ENCODE assay signal across 9 cellular contexts in the genomic region with DNA sequence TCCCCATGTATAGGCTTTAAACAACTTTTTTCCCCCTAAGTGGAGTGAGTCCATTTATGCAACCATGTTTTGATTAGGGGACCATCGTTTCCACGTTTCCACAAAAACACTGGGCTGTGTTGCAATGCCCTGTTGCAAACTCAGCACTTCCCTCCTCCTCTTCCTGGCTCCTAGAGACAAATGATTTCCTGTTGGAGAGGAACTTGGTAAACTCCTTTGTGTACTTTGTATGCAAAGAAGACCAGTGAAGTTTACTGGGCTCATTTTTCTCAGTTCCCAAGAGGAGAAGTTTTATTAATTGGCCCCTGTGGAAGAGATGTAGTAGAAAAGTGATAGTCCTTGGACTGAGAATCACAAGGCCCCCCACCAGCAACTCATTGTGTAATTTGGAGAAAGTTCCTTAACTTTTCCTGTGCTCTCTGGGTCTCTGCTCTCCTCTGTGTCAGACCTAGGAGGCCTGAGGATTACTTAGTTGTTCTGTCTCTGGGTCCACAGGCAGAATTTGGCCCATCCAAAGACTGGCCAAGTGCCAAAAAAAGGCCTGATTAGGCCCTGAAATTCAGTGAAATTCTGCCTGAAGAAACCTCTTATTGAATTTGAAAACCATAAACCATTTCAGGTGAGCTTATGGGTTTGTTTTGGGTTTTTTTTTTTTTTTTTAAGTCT.
DNase-seq lines count a peak whose midpoint lies in the region; ATAC-seq and TF ChIP-seq lines count a peak whose summit lies in the region.
"Had no signal": no experiment of that assay in that cellular context is flagged by ENCODE, and none has a peak within 500 bp of the region (broad histone marks: within the 10 kb centered on the region; RNA-seq: fewer than 3 reads in every experiment).

No MANE protein-coding gene starts in this region.

- H3K27me3 ChIP-seq in GM23338 (ENCODE audit: insufficient read depth), result no peaks in the 10 kb centered on the region
- no peaks in the 10 kb centered on the region for H3K27me3 ChIP-seq in iPS-18a (ENCODE audit: control insufficient read depth, insufficient read depth, low read length)
- no peaks in the 10 kb centered on the region for H3K27me3 ChIP-seq in sigmoid colon

- TF ChIP-seq EP300 in sigmoid colon (IDR thresholded peaks at IDR 0.05), result no peak

- ATAC-seq in GM23338 (peak; percentile 59), HG03571 (IDR thresholded peaks at IDR 0.05; ENCODE audit: unreplicated experiment) (no peak)
- ATAC-seq: T-helper 17 cell had no signal

- TF ChIP-seq POLR2A in sigmoid colon (IDR thresholded peaks at IDR 0.05), result no peak

- no peaks in the 10 kb centered on the region for H3K79me2 ChIP-seq in GM23338 (replicated peaks; ENCODE audit: insufficient read depth)

- peaks cover 4% of the 10 kb centered on the region; the same call in 1 of the 3 replicates for H3K36me3 Mint-ChIP-seq in GM23338 (ENCODE audit: low read depth)

- intact Hi-C loops in sigmoid colon (cut with DNase I), result no loop called here

- no peaks in the 10 kb centered on the region for H3K9me3 ChIP-seq in iPS-18a (ENCODE audit: control insufficient read depth, low read depth, low read length)
- H3K9me3 ChIP-seq in sigmoid colon, result no peaks in the 10 kb centered on the region

- WGBS in sigmoid colon, 2 donors, result 6 to 27% methylated on average over 2 of the region's 2 CpGs

- no peaks in the 10 kb centered on the region for H3K9me3 Mint-ChIP-seq in GM23338

- TF ChIP-seq CTCF in GM23338 (conservative IDR thresholded peaks at IDR 0.05; ENCODE audit: low read depth in 2 of 2) (no peak), astrocyte of the spinal cord (IDR thresholded peaks at IDR 0.05; ENCODE audit: low read depth, low read length) (no peak), sigmoid colon (IDR thresholded peaks at IDR 0.05) (no peak)

- H3K36me3 ChIP-seq in GM23338 (ENCODE audit: insufficient read depth) (no peaks in the 10 kb centered on the region), iPS-18a (ENCODE audit: control insufficient read depth, low read depth, low read length) (peaks cover 1% of the 10 kb centered on the region), sigmoid colon (peaks cover 4 to 61% (median 11%) of the 10 kb centered on the region in 4 donors)

- in situ Hi-C loops in astrocyte of the spinal cord (cut with HindIII; ENCODE audit: low sequenced_read_pairs), result no loop called here

- H3K9me2 ChIP-seq in GM23338 (ENCODE audit: insufficient read depth), result no peaks in the 10 kb centered on the region

- H3F3A ChIP-seq in GM23338 (replicated peaks; ENCODE audit: low read depth), result no peaks in the 10 kb centered on the region

- H3K4me1 ChIP-seq in GM23338 (ENCODE audit: insufficient read depth), result peaks cover 8% of the 10 kb centered on the region; the same call in 1 of the 2 replicates
- H3K4me1 ChIP-seq in iPS-18a (ENCODE audit: control insufficient read depth, low read depth, low read length), result peaks cover 12% of the 10 kb centered on the region
- H3K4me1 ChIP-seq in sigmoid colon, result peaks cover 0 to 13% (median 10%) of the 10 kb centered on the region in 4 donors

- peaks cover 22% of the 10 kb centered on the region for H3K4me1 Mint-ChIP-seq in GM23338
- H3K4me1 Mint-ChIP-seq: T-helper 17 cell had no signal

- DNase-seq in GM23338 (ENCODE audit: low spot score), result peak; percentile 44
- peak; percentile 59 for DNase-seq in astrocyte of the spinal cord (ENCODE audit: low read depth, low spot score)
- peak; percentile 79 for DNase-seq in sigmoid colon
- DNase-seq in NCI-H2171 treated with DMSO at 0.1 percent for 48 hours (lab: John Stamatoyannopoulos, UW), result no peak
- DNase-seq in NCI-H1694 (lab: John Stamatoyannopoulos, UW), result no peak
- no peak for DNase-seq in activated CD8-positive, alpha-beta memory T cell treated with anti-CD3 and anti-CD28 coated beads, Interleukin-2, amount 50 U/mL, for 48 hours
- DNase-seq: T-helper 17 cell had no signal

- no peaks in the 10 kb centered on the region for H3K27me3 Mint-ChIP-seq in GM23338 (ENCODE audit: insufficient read depth, low read depth, poor library complexity)
- H3K27me3 Mint-ChIP-seq: T-helper 17 cell had no signal

- H3K4me2 ChIP-seq in GM23338, result no peak overlapping the region

- no peaks in the 10 kb centered on the region for H4K20me1 ChIP-seq in GM23338 (replicated peaks; ENCODE audit: insufficient read depth)

- peak overlapping the region; percentile 25 for H3K9ac ChIP-seq in iPS-18a (ENCODE audit: low read length)

- no peak overlapping the region for H2AFZ ChIP-seq in GM23338

- H3K4me3 Mint-ChIP-seq in GM23338, result no peak overlapping the region
- H3K4me3 Mint-ChIP-seq: T-helper 17 cell had no signal

- peak overlapping the region; percentile 81 for H3K27ac Mint-ChIP-seq in GM23338
- H3K27ac Mint-ChIP-seq: T-helper 17 cell had no signal

- H3K4me3 ChIP-seq in GM23338 (no peak overlapping the region), astrocyte of the spinal cord (ENCODE audit: low read depth, low read length) (no peak overlapping the region), iPS-18a (ENCODE audit: low read length) (no peak overlapping the region), sigmoid colon (no peak overlapping the region)

- H3K27ac ChIP-seq in GM23338 (ENCODE audit: low read depth) (no peak overlapping the region), iPS-18a (ENCODE audit: low read length) (peak overlapping the region; percentile 68), sigmoid colon (peak overlapping the region; percentile 39 to 63 (median 52))

TF ChIP-seq in GM23338, 12 proteins besides CTCF, POLR2A, EP300 and RAD21 (continues in another document):
- TF ChIP-seq NANOG (IDR thresholded peaks at IDR 0.05; ENCODE audit: borderline replicate concordance) (no peak), ZNF331 (CRISPR knock-in tag; IDR thresholded peaks at IDR 0.05; ENCODE audit: low read depth) (no peak), CREB1 (CRISPR knock-in tag; IDR thresholded peaks at IDR 0.05; ENCODE audit: low read depth) (no peak), JUNB (IDR thresholded peaks at IDR 0.05; ENCODE audit: unreplicated experiment) (no peak), POLR2AphosphoS5 (IDR thresholded peaks at IDR 0.05; ENCODE audit: low read depth) (no peak), STAT1 (IDR thresholded peaks at IDR 0.05; ENCODE audit: unreplicated experiment) (no peak), EZH2 (IDR thresholded peaks at IDR 0.05; ENCODE audit: low read depth, unreplicated experiment) (no peak), ZNF114 (CRISPR knock-in tag; IDR thresholded peaks at IDR 0.05) (no peak)
- TF ChIP-seq, protein P1, sequence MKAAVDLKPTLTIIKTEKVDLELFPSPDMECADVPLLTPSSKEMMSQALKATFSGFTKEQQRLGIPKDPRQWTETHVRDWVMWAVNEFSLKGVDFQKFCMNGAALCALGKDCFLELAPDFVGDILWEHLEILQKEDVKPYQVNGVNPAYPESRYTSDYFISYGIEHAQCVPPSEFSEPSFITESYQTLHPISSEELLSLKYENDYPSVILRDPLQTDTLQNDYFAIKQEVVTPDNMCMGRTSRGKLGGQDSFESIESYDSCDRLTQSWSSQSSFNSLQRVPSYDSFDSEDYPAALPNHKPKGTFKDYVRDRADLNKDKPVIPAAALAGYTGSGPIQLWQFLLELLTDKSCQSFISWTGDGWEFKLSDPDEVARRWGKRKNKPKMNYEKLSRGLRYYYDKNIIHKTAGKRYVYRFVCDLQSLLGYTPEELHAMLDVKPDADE (IDR thresholded peaks at IDR 0.05), result no peak
- TF ChIP-seq, protein P2, sequence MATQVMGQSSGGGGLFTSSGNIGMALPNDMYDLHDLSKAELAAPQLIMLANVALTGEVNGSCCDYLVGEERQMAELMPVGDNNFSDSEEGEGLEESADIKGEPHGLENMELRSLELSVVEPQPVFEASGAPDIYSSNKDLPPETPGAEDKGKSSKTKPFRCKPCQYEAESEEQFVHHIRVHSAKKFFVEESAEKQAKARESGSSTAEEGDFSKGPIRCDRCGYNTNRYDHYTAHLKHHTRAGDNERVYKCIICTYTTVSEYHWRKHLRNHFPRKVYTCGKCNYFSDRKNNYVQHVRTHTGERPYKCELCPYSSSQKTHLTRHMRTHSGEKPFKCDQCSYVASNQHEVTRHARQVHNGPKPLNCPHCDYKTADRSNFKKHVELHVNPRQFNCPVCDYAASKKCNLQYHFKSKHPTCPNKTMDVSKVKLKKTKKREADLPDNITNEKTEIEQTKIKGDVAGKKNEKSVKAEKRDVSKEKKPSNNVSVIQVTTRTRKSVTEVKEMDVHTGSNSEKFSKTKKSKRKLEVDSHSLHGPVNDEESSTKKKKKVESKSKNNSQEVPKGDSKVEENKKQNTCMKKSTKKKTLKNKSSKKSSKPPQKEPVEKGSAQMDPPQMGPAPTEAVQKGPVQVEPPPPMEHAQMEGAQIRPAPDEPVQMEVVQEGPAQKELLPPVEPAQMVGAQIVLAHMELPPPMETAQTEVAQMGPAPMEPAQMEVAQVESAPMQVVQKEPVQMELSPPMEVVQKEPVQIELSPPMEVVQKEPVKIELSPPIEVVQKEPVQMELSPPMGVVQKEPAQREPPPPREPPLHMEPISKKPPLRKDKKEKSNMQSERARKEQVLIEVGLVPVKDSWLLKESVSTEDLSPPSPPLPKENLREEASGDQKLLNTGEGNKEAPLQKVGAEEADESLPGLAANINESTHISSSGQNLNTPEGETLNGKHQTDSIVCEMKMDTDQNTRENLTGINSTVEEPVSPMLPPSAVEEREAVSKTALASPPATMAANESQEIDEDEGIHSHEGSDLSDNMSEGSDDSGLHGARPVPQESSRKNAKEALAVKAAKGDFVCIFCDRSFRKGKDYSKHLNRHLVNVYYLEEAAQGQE (IDR thresholded peaks at IDR 0.05; ENCODE audit: unreplicated experiment), result no peak

Comparison
In these comparisons a context has a peak if more than half of its experiments do, and no peak if none do; other contexts are left out.
1. DNase-seq: peak in GM23338 (single experiment), astrocyte of the spinal cord (single experiment) and sigmoid colon (single experiment); none in NCI-H2171 treated with DMSO at 0.1 percent for 48 hours (single experiment), NCI-H1694 (single experiment) and activated CD8-positive, alpha-beta memory T cell treated with anti-CD3 and anti-CD28 coated beads, Interleukin-2, amount 50 U/mL, for 48 hours (single experiment).